1 cellular context compared by ENCODE assay signal in genomic region chr4:55158957-55159356, GRCh38.
TF ChIP-seq lines count a peak whose summit lies in the region.

No MANE protein-coding gene starts in this region.

TF ChIP-seq in HepG2, 621 proteins besides CTCF, POLR2A, EP300 and RAD21:
- TF ChIP-seq NR2F1 (CRISPR knock-in tag; IDR thresholded peaks at IDR 0.05): no peak
- TF ChIP-seq ZNF629 (CRISPR knock-in tag; conservative IDR thresholded peaks at IDR 0.05): 0 out of 2 replicates have a peak, but pooled peaks have one; percentile 30
- TF ChIP-seq ZNF282 (IDR thresholded peaks at IDR 0.05; ENCODE audit: partially characterized antibody): no peak
- no peak for TF ChIP-seq HIVEP1 (CRISPR knock-in tag; IDR thresholded peaks at IDR 0.05)
- TF ChIP-seq ZFAT (CRISPR knock-in tag; conservative IDR thresholded peaks at IDR 0.05): no peak
- TF ChIP-seq ARNT2 (CRISPR knock-in tag; IDR thresholded peaks at IDR 0.05; ENCODE audit: low read depth): no peak
- peak; percentile 94 for TF ChIP-seq ATF7 (IDR thresholded peaks at IDR 0.05)
- no peak for TF ChIP-seq ATF7 (CRISPR knock-in tag; IDR thresholded peaks at IDR 0.05)
- TF ChIP-seq MBD4 (IDR thresholded peaks at IDR 0.05; ENCODE audit: borderline replicate concordance, low read length): no peak
- TF ChIP-seq RARG (CRISPR knock-in tag; IDR thresholded peaks at IDR 0.05; ENCODE audit: low read depth): no peak
- TF ChIP-seq, protein P1, sequence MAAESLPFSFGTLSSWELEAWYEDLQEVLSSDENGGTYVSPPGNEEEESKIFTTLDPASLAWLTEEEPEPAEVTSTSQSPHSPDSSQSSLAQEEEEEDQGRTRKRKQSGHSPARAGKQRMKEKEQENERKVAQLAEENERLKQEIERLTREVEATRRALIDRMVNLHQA (CRISPR knock-in tag; IDR thresholded peaks at IDR 0.05): no peak
- no peak for TF ChIP-seq ZNF496 (CRISPR knock-in tag; IDR thresholded peaks at IDR 0.05; ENCODE audit: insufficient replicate concordance)
- no peak for TF ChIP-seq SMYD3 (CRISPR knock-in tag; IDR thresholded peaks at IDR 0.05)
- no peak for TF ChIP-seq ZNF549 (CRISPR knock-in tag; IDR thresholded peaks at IDR 0.05)
- no peak for TF ChIP-seq MIER2 (CRISPR knock-in tag; IDR thresholded peaks at IDR 0.05)
- TF ChIP-seq CHD2 (IDR thresholded peaks at IDR 0.05; ENCODE audit: low read depth, low read length): no peak
